9 cellular contexts compared by ENCODE assay signal in the genomic region with DNA sequence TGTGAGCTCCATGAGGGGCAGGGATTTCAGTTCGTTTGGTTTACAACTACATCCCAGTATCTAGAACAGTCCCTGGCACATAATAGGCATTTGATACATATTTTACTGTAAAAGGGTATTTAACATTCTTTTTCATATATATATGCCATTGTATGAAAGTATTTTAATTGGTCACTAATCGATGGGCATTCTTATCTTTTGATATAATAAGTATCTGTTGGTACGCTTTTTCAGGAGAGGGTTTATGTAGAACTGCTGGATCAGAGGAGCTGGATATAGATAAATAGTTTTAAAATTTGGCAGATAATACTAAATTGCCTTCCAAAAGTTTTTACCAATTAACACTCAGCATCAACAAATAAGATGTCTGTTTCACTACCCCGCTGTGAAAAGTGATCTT. TPM values are rescaled to one million over a fixed set of nuclear protein-coding genes. Genes with fewer than 3 reads are reported as not detected.
DNase-seq lines count a peak whose midpoint lies in the region; ATAC-seq and TF ChIP-seq lines count a peak whose summit lies in the region.
"Had no signal": no experiment of that assay in that cellular context is flagged by ENCODE, and none has a peak within 500 bp of the region (broad histone marks: within the 10 kb centered on the region; RNA-seq: fewer than 3 reads in every experiment).

No MANE protein-coding gene starts in this region.

- peaks cover 2% of the 10 kb centered on the region for H3K36me3 Mint-ChIP-seq in mesothelial cell of epicardium

- H3K27me3 Mint-ChIP-seq in mesothelial cell of epicardium (ENCODE audit: low read depth), result no peaks in the 10 kb centered on the region

- no peak overlapping the region for H2BK20ac ChIP-seq in IMR-90 (ENCODE audit: low read depth, low read length)

- TF ChIP-seq POLR2A in IMR-90 (IDR thresholded peaks at IDR 0.05; ENCODE audit: low read depth, low read length) (no peak), upper lobe of left lung (IDR thresholded peaks at IDR 0.05) (no peak)

- ATAC-seq in IMR-90 (ENCODE audit: low read depth) (no peak), lower lobe of right lung (no peak), upper lobe of left lung (ENCODE audit: low FRiP score in 2 of 2) (no peak), GM18520 (IDR thresholded peaks at IDR 0.05; ENCODE audit: unreplicated experiment) (no peak)

- DNase-seq in IMR-90, result no peak
- no peak for DNase-seq in brain microvascular endothelial cell
- no peak for DNase-seq in lower lobe of right lung
- DNase-seq in upper lobe of left lung, result no peak
- DNase-seq in mesothelial cell of epicardium (ENCODE audit: low spot score in 2 of 2, unreplicated experiment in 2 of 2), result no peak
- no peak for DNase-seq in GM13977 (ENCODE audit: low spot score)
- DNase-seq: activated CD8-positive, alpha-beta memory T cell treated with anti-CD3 and anti-CD28 coated beads, Interleukin-2, amount 50 U/mL, for 4 hours; NK-92 treated with Interleukin-12 subunit alpha and Interleukin-12 subunit beta, amount 100 ng/mL, for 24 hours had no signal

- H2AK5ac ChIP-seq in IMR-90 (ENCODE audit: low read depth, low read length), result no peak overlapping the region

- peak overlapping the region; percentile 2 for H2BK5ac ChIP-seq in IMR-90 (ENCODE audit: low read depth, low read length, poor library complexity, severe bottlenecking)

- H3K4ac ChIP-seq in IMR-90 (ENCODE audit: low read depth, low read length), result no peak overlapping the region; the same call in 1 of the 2 replicates

- H3K4me2 ChIP-seq in IMR-90 (ENCODE audit: low read depth, low read length), result peak overlapping the region; percentile 79

- TF ChIP-seq EP300 in upper lobe of left lung (IDR thresholded peaks at IDR 0.05), result no peak

- peak overlapping the region; percentile 87; the same call in 1 of the 2 replicates for H3K9ac ChIP-seq in IMR-90 (ENCODE audit: low read depth, low read length)

- H3K4me1 ChIP-seq in IMR-90 (ENCODE audit: control insufficient read depth, insufficient read depth, low read length), result no peaks in the 10 kb centered on the region; the same call in 1 of the 2 replicates
- peaks cover 34% of the 10 kb centered on the region for H3K4me1 ChIP-seq in lower lobe of right lung
- H3K4me1 ChIP-seq in upper lobe of left lung, result peaks cover 24 to 36% (median 27%) of the 10 kb centered on the region in 4 donors

- peaks cover 7% of the 10 kb centered on the region; the same call in 1 of the 2 replicates for H3K9me1 ChIP-seq in IMR-90 (ENCODE audit: insufficient read depth, low read length)

- intact Hi-C loops in IMR-90 (cut with micrococcal nuclease) (loop anchor here (2.0 kb wide), 1 partner anchor 23 kb away; no protein-coding TSS in a partner anchor), lower lobe of right lung (cut with DNase I) (no loop called here)

- peak overlapping the region; percentile 36; the same call in 1 of the 2 replicates for H4K5ac ChIP-seq in IMR-90 (ENCODE audit: low read depth, low read length)

- H3K4me1 Mint-ChIP-seq in mesothelial cell of epicardium, result peaks cover 6% of the 10 kb centered on the region

- H4K20me1 ChIP-seq in IMR-90 (ENCODE audit: insufficient read depth, low read length), result peaks cover 18% of the 10 kb centered on the region; the same call in 1 of the 2 replicates

- no peaks in the 10 kb centered on the region for H3K9me3 ChIP-seq in IMR-90 (ENCODE audit: control insufficient read depth, insufficient read depth, low read length)
- no peaks in the 10 kb centered on the region for H3K9me3 ChIP-seq in lower lobe of right lung
- no peaks in the 10 kb centered on the region for H3K9me3 ChIP-seq in upper lobe of left lung

- H3K27me3 ChIP-seq in IMR-90 (ENCODE audit: control insufficient read depth, insufficient read depth, low read length) (no peaks in the 10 kb centered on the region), brain microvascular endothelial cell (replicated peaks) (no peaks in the 10 kb centered on the region), lower lobe of right lung (ENCODE audit: low read depth) (no peaks in the 10 kb centered on the region), upper lobe of left lung (no peaks in the 10 kb centered on the region)

- peak overlapping the region; percentile 93; the same call in 1 of the 2 replicates for H3K14ac ChIP-seq in IMR-90 (replicated peaks; ENCODE audit: low read depth, low read length)

- H4K91ac ChIP-seq in IMR-90 (ENCODE audit: insufficient read depth, low read depth, low read length), result no peak overlapping the region

- peak overlapping the region; percentile 63; the same call in 1 of the 2 replicates for H3K23ac ChIP-seq in IMR-90 (ENCODE audit: low read depth, low read length)

- H3K18ac ChIP-seq in IMR-90 (ENCODE audit: low read depth, low read length), result no peak overlapping the region

- no CpG with 5 or more reads among the region's 4 CpGs for WGBS in IMR-90 (ENCODE audit: extremely low coverage in 2 of 2, insufficient read length in 1 of 2), 2 experiments
- 62 to 63% methylated on average over 4 of the region's 4 CpGs for WGBS in upper lobe of left lung, 2 donors

- H3K79me1 ChIP-seq in IMR-90 (ENCODE audit: low read depth in 1 of 2, low read length in 2 of 2), result peaks cover 0 to 12% of the 10 kb centered on the region in 2 experiments; a peak in 2 of 4 replicates

- no peak overlapping the region for H2BK120ac ChIP-seq in IMR-90 (ENCODE audit: low read depth, low read length)

- H2BK15ac ChIP-seq in IMR-90 (ENCODE audit: low read depth, low read length), result no peak overlapping the region

- H2AFZ ChIP-seq in IMR-90 (replicated peaks; ENCODE audit: low read length, poor library complexity), result peak overlapping the region; percentile 94

- H3K4me3 ChIP-seq in IMR-90 (ENCODE audit: insufficient read depth, low read depth, low read length) (peak overlapping the region; percentile 80; the same call in 1 of the 2 replicates), brain microvascular endothelial cell (ENCODE audit: low read depth, low read length) (peak overlapping the region; percentile 94), lower lobe of right lung (peak overlapping the region; percentile 83), upper lobe of left lung (peak overlapping the region in 3 of 4 donors; percentile 77 to 91 (median 86))

- no peak overlapping the region for H2AK9ac ChIP-seq in IMR-90 (replicated peaks; ENCODE audit: low read depth, low read length, poor library complexity)

- dilution Hi-C loops in IMR-90 (cut with HindIII; ENCODE audit: low sequenced_read_pairs, unreplicated experiment), result no loop called here

- H4K8ac ChIP-seq in IMR-90 (ENCODE audit: low read depth in 2 of 2, low read length in 2 of 2), result peak overlapping the region; percentile 79 to 97

- no peak for TF ChIP-seq RAD21 in IMR-90 (IDR thresholded peaks at IDR 0.05; ENCODE audit: low read length)

- TF ChIP-seq CTCF in IMR-90 (conservative IDR thresholded peaks at IDR 0.05; ENCODE audit: low read depth, low read length) (no peak), brain microvascular endothelial cell (IDR thresholded peaks at IDR 0.05; ENCODE audit: low read depth, low read length, missing control alignments) (no peak), lower lobe of right lung (IDR thresholded peaks at IDR 0.05) (no peak), upper lobe of left lung (IDR thresholded peaks at IDR 0.05) (no peak), mesothelial cell of epicardium (IDR thresholded peaks at IDR 0.05; ENCODE audit: unreplicated experiment) (no peak), GM13977 (IDR thresholded peaks at IDR 0.05; ENCODE audit: extremely low read depth, insufficient read depth, missing control alignments) (no peak)

- peaks cover 7% of the 10 kb centered on the region for H3K9me3 Mint-ChIP-seq in mesothelial cell of epicardium

- H3K4me3 Mint-ChIP-seq in mesothelial cell of epicardium, result no peak overlapping the region

- H3K27ac Mint-ChIP-seq in mesothelial cell of epicardium, result no peak overlapping the region

- POLR2A ChIA-PET in IMR-90 (lab: Charles Lee; ENCODE audit: unreplicated experiment), result no interaction called here

- H3K56ac ChIP-seq in IMR-90 (ENCODE audit: extremely low read depth, insufficient read depth, low read length), result peak overlapping the region; percentile 64; the same call in 1 of the 2 replicates

- no TSS peak for BruUV-seq in IMR-90 (replicated peaks; lab: Mats Ljungman, UMichigan)

- H3K27ac ChIP-seq in IMR-90 (ENCODE audit: insufficient read depth, low read length) (no peak overlapping the region), brain microvascular endothelial cell (no peak overlapping the region), lower lobe of right lung (peak overlapping the region; percentile 94), upper lobe of left lung (peak overlapping the region; percentile 88 to 97 (median 93))

- in situ Hi-C loops in IMR-90 (cut with MboI; ENCODE audit: low sequenced_read_pairs), result no loop called here
- in situ Hi-C loops in brain microvascular endothelial cell (cut with HindIII; ENCODE audit: low pct_ligation_motif_present, low sequenced_read_pairs), result no loop called here
- in situ Hi-C loops in GM13977 (cut with MboI; ENCODE audit: low pct_unique_long_range_greater_than_20kb, low sequenced_read_pairs, unreplicated experiment), result no loop called here

- H3K36me3 ChIP-seq in IMR-90 (ENCODE audit: control insufficient read depth, insufficient read depth, low read length), result no peaks in the 10 kb centered on the region
- peaks cover 3% of the 10 kb centered on the region for H3K36me3 ChIP-seq in brain microvascular endothelial cell (replicated peaks)
- H3K36me3 ChIP-seq in lower lobe of right lung, result peaks cover 2% of the 10 kb centered on the region
- no peaks in the 10 kb centered on the region for H3K36me3 ChIP-seq in upper lobe of left lung

- CTCF ChIA-PET in IMR-90 (lab: Yijun Ruan, JAX), result interaction anchor here (0.6 kb wide), 1 partner anchor 863 kb away, joined by 4 read pairs; no protein-coding TSS in a partner anchor

TF ChIP-seq in IMR-90, 13 proteins besides CTCF, POLR2A, EP300 and RAD21:
- TF ChIP-seq MXI1 (IDR thresholded peaks at IDR 0.05; ENCODE audit: borderline replicate concordance, low read depth, low read length) (no peak), MAZ (IDR thresholded peaks at IDR 0.05; ENCODE audit: borderline replicate concordance, low read depth, low read length) (no peak), RCOR1 (IDR thresholded peaks at IDR 0.05; ENCODE audit: insufficient replicate concordance, low read length) (no peak), BHLHE40 (IDR thresholded peaks at IDR 0.05; ENCODE audit: low read depth, low read length) (no peak)

RNA-seq across cellular contexts. Expression of a gene that starts 1.0 kb away (rescaled TPM):
- total RNA-seq in IMR-90 (2012; rRNA removed), result 36.7 and 89.2 TPM in 2 replicates
- polyA plus RNA-seq in IMR-90 (2012; rRNA removed), result 25.6 and 36.5 TPM in 2 replicates
- polyA plus RNA-seq in IMR-90 (2012; cell fraction: cytosol; rRNA removed), result 3.2 and 5.1 TPM in 2 replicates
- 0.64 and 10.2 TPM in 2 replicates for polyA plus RNA-seq in IMR-90 (2012; cell fraction: nucleus; rRNA removed; ENCODE audit: low replicate concordance)
- 64.6 TPM for total RNA-seq in lower lobe of right lung
- 10 to 100 TPM; 20.5 to 84.3 (median 50.9) TPM for total RNA-seq in upper lobe of left lung
- 74.6 to 78.8 TPM (median 75.1 TPM) in 3 replicates for total RNA-seq in mesothelial cell of epicardium

Comparison
In these comparisons a context has a peak if more than half of its experiments do, and no peak if none do; other contexts are left out.
1. H3K27ac ChIP-seq: peak in lower lobe of right lung (single experiment) and upper lobe of left lung (4 of 4); none in IMR-90 (single experiment) and brain microvascular endothelial cell (single experiment).
2. Peak in every context shown above with its lines, with median percentiles within 50 percentile points of each other: H3K4me3 ChIP-seq.